4 cellular contexts compared by ENCODE assay signal in genomic region chr2:95098273-95098672, GRCh38. TPM values are rescaled to one million over a fixed set of nuclear protein-coding genes. Genes with fewer than 3 reads are reported as not detected.
A peak's percentile ranks its signal among the peaks of the same experiment; 100 is the strongest.
DNase-seq lines count a peak whose midpoint lies in the region; ATAC-seq and TF ChIP-seq lines count a peak whose summit lies in the region.
"Not testable (repeated sequence)": the region's sequence is repeated elsewhere in the genome, so short reads cannot be mapped to it uniquely, and the experiment has no call there.

No MANE protein-coding gene starts in this region.

- not testable (repeated sequence) for H3K9me3 Mint-ChIP-seq in activated naive CD4-positive, alpha-beta T cell treated with anti-CD3 and anti-CD28 coated beads, Interleukin-2, amount 10 ng/mL, durations not matched to agents 7 days and 5 days; endothelial cell (ENCODE audit: unreplicated experiment)

- not testable (repeated sequence) for H3K27ac ChIP-seq in HEK293 (ENCODE audit: extremely low read depth, low read depth, low read length)

- H3K36me3 Mint-ChIP-seq in activated naive CD4-positive, alpha-beta T cell treated with anti-CD3 and anti-CD28 coated beads, Interleukin-2, amount 10 ng/mL, durations not matched to agents 7 days and 5 days = peaks cover 75% of the 10 kb centered on the region
- peaks cover 36% of the 10 kb centered on the region for H3K36me3 Mint-ChIP-seq in endothelial cell (ENCODE audit: low read depth, unreplicated experiment)

- DNase-seq in activated naive CD4-positive, alpha-beta T cell treated with anti-CD3 and anti-CD28 coated beads, Interleukin-2, amount 10 ng/mL, durations not matched to agents 7 days and 5 days; endothelial cell (ENCODE audit: low spot score): not testable (repeated sequence)

- H3K4me1 ChIP-seq in HEK293 (ENCODE audit: control insufficient read depth, insufficient read depth, low read length) = not testable (repeated sequence)

- H3K27ac Mint-ChIP-seq in activated naive CD4-positive, alpha-beta T cell treated with anti-CD3 and anti-CD28 coated beads, Interleukin-2, amount 10 ng/mL, durations not matched to agents 7 days and 5 days = peak overlapping the region; percentile 37
- not testable (repeated sequence) for H3K27ac Mint-ChIP-seq in endothelial cell (ENCODE audit: unreplicated experiment)

- ATAC-seq in SK-N-SH treated with all-trans-retinoic acid at 6 μM for 48 hours = not testable (repeated sequence)

- H3K9me3 ChIP-seq in HEK293 (ENCODE audit: control insufficient read depth, insufficient read depth, low read depth, low read length) = not testable (repeated sequence)

- not testable (repeated sequence) for H3K4me3 ChIP-seq in HEK293 (ENCODE audit: low read depth, low read length)

- H3K4me1 Mint-ChIP-seq in activated naive CD4-positive, alpha-beta T cell treated with anti-CD3 and anti-CD28 coated beads, Interleukin-2, amount 10 ng/mL, durations not matched to agents 7 days and 5 days = peaks cover 13% of the 10 kb centered on the region
- H3K4me1 Mint-ChIP-seq in endothelial cell (ENCODE audit: unreplicated experiment) = not testable (repeated sequence)

- CTCF ChIA-PET in HEK293 (lab: Yijun Ruan, JAX); activated naive CD4-positive, alpha-beta T cell treated with anti-CD3 and anti-CD28 coated beads, Interleukin-2, amount 10 ng/mL, durations not matched to agents 7 days and 5 days (lab: Charles Lee): not testable (repeated sequence)

- POLR2A ChIA-PET in HEK293 (lab: Yijun Ruan, JAX) = not testable (repeated sequence)

- not testable (repeated sequence) for H3K4me3 Mint-ChIP-seq in activated naive CD4-positive, alpha-beta T cell treated with anti-CD3 and anti-CD28 coated beads, Interleukin-2, amount 10 ng/mL, durations not matched to agents 7 days and 5 days
- peak overlapping the region; percentile 45 for H3K4me3 Mint-ChIP-seq in endothelial cell (ENCODE audit: unreplicated experiment)

- H3K27me3 Mint-ChIP-seq in activated naive CD4-positive, alpha-beta T cell treated with anti-CD3 and anti-CD28 coated beads, Interleukin-2, amount 10 ng/mL, durations not matched to agents 7 days and 5 days; endothelial cell (ENCODE audit: unreplicated experiment): not testable (repeated sequence)

- not testable (repeated sequence) for TF ChIP-seq CTCF in HEK293 (tag by site-specific recombination; IDR thresholded peaks at IDR 0.05); endothelial cell (IDR thresholded peaks at IDR 0.05; ENCODE audit: unreplicated experiment)

- H3K36me3 ChIP-seq in HEK293 (ENCODE audit: control insufficient read depth in 2 of 2, insufficient read depth in 1 of 2, low read length in 2 of 2) = peaks cover 37 to 45% of the 10 kb centered on the region in 2 experiments

TF ChIP-seq in HEK293, 187 proteins besides CTCF, POLR2A, EP300 and RAD21:
- TF ChIP-seq ZNF146 (tag by site-specific recombination; IDR thresholded peaks at IDR 0.05) = peak; percentile 62

TF ChIP-seq in SK-N-SH treated with all-trans-retinoic acid at 6 μM for 48 hours, 23 proteins besides CTCF, POLR2A, EP300 and RAD21:
- peak; percentile 69 for TF ChIP-seq ZNF8 (CRISPR knock-in tag; IDR thresholded peaks at IDR 0.05)

RNA-seq across cellular contexts. Expression of gene MRPS5, which starts 23.3 kb away (rescaled TPM):
- total RNA-seq in endothelial cell (ENCODE audit: unreplicated experiment) = 47.5 TPM
